1 cellular context compared by ENCODE assay signal in genomic region chr11:6603287-6604080, GRCh38.
TF ChIP-seq lines count a peak whose summit lies in the region.

TSS of gene ILK (plus strand) at chr11:6603774. CDS start at chr11:6604272, 498 bp downstream.
TSS of gene RRP8 (minus strand) at chr11:6603616. CDS start at chr11:6603502, 114 bp downstream.

TF ChIP-seq in HepG2, 621 proteins besides CTCF, POLR2A, EP300 and RAD21 (continued from another document and continues in another):
- peak; percentile 62; the same call in 1 of the 2 replicates for TF ChIP-seq ZNF704 (CRISPR knock-in tag; IDR thresholded peaks at IDR 0.05; ENCODE audit: borderline replicate concordance)
- peak; percentile 89; the same call in 1 of the 2 replicates for TF ChIP-seq MTF2 (CRISPR knock-in tag; IDR thresholded peaks at IDR 0.05; ENCODE audit: borderline replicate concordance)
- no peak; the same call in 1 of the 2 replicates for TF ChIP-seq TSC22D2 (CRISPR knock-in tag; IDR thresholded peaks at IDR 0.05; ENCODE audit: borderline replicate concordance)
- TF ChIP-seq ZBTB33 (CRISPR knock-in tag; IDR thresholded peaks at IDR 0.05) = no peak; the same call in 1 of the 2 replicates
- peak; percentile 81; the same call in 1 of the 2 replicates for TF ChIP-seq FOXK1 (CRISPR knock-in tag; IDR thresholded peaks at IDR 0.05; ENCODE audit: borderline replicate concordance, low read depth)
- TF ChIP-seq ASH2L (IDR thresholded peaks at IDR 0.05; ENCODE audit: insufficient read length, low read depth, low read length) = peak; percentile 86
- peak; percentile 30; the same call in 1 of the 2 replicates for TF ChIP-seq TRIM24 (CRISPR knock-in tag; IDR thresholded peaks at IDR 0.05)
- no peak for TF ChIP-seq RNF219 (CRISPR knock-in tag; IDR thresholded peaks at IDR 0.05)
- TF ChIP-seq ETS1 (CRISPR knock-in tag; IDR thresholded peaks at IDR 0.05) = no peak
- TF ChIP-seq NFYC (CRISPR knock-in tag; IDR thresholded peaks at IDR 0.05) = no peak; the same call in 1 of the 2 replicates
- TF ChIP-seq TEF (CRISPR knock-in tag; IDR thresholded peaks at IDR 0.05) = no peak
- TF ChIP-seq SAP130 (CRISPR knock-in tag; IDR thresholded peaks at IDR 0.05; ENCODE audit: low read depth) = peak; percentile 99
- TF ChIP-seq GTF2F1 (IDR thresholded peaks at IDR 0.05; ENCODE audit: low read length) = no peak
- TF ChIP-seq DNMT3B (CRISPR knock-in tag; conservative IDR thresholded peaks at IDR 0.05) = 0 out of 2 replicates have a peak, but pooled peaks have one; percentile 41
- peak; percentile 66; the same call in 1 of the 2 replicates for TF ChIP-seq AKAP8 (CRISPR knock-in tag; IDR thresholded peaks at IDR 0.05)
- TF ChIP-seq SUZ12 (IDR thresholded peaks at IDR 0.05; ENCODE audit: low read depth, low read length) = no peak
- TF ChIP-seq ZNF772 (CRISPR knock-in tag; IDR thresholded peaks at IDR 0.05) = peak; percentile 94
- peak; percentile 19; the same call in 1 of the 2 replicates for TF ChIP-seq CEBPG (CRISPR knock-in tag; IDR thresholded peaks at IDR 0.05)
- TF ChIP-seq IRF2 (CRISPR knock-in tag; IDR thresholded peaks at IDR 0.05) = peak; percentile 76; the same call in 1 of the 2 replicates
- peak; percentile 50; the same call in 1 of the 2 replicates for TF ChIP-seq HCFC1 (IDR thresholded peaks at IDR 0.05; ENCODE audit: low read depth, low read length)
- no peak for TF ChIP-seq WIZ (CRISPR knock-in tag; IDR thresholded peaks at IDR 0.05)
- TF ChIP-seq TEAD3 (CRISPR knock-in tag; optimal IDR thresholded peaks at IDR 0.05; ENCODE audit: borderline replicate concordance) = peak; percentile 63
- TF ChIP-seq FOSL2 (CRISPR knock-in tag; IDR thresholded peaks at IDR 0.05) = peak; percentile 53; the same call in 1 of the 2 replicates
- TF ChIP-seq THAP7 (CRISPR knock-in tag; IDR thresholded peaks at IDR 0.05) = no peak
- TF ChIP-seq RARG (CRISPR knock-in tag; IDR thresholded peaks at IDR 0.05; ENCODE audit: low read depth) = no peak
- TF ChIP-seq ZNF331 (CRISPR knock-in tag; IDR thresholded peaks at IDR 0.05) = peak; percentile 81; the same call in 1 of the 2 replicates
- peak; percentile 93 for TF ChIP-seq FOXC1 (CRISPR knock-in tag; IDR thresholded peaks at IDR 0.05; ENCODE audit: borderline replicate concordance)
- peak; percentile 86; the same call in 1 of the 2 replicates for TF ChIP-seq ZBTB25 (CRISPR knock-in tag; IDR thresholded peaks at IDR 0.05)
- TF ChIP-seq GPN1 (CRISPR knock-in tag; IDR thresholded peaks at IDR 0.05; ENCODE audit: borderline replicate concordance) = no peak
- peak; percentile 81 for TF ChIP-seq SKIL (CRISPR knock-in tag; IDR thresholded peaks at IDR 0.05; ENCODE audit: borderline replicate concordance)
- no peak for TF ChIP-seq ZNF251 (CRISPR knock-in tag; IDR thresholded peaks at IDR 0.05)
- peak; percentile 89 for TF ChIP-seq GMEB1 (CRISPR knock-in tag; IDR thresholded peaks at IDR 0.05; ENCODE audit: borderline replicate concordance)
- TF ChIP-seq ZFYVE20 (CRISPR knock-in tag; IDR thresholded peaks at IDR 0.05; ENCODE audit: borderline replicate concordance, low read depth) = 0 out of 2 replicates have a peak, but pooled peaks have one; percentile 16
- TF ChIP-seq ZNF746 (CRISPR knock-in tag; IDR thresholded peaks at IDR 0.05) = peak; percentile 74; the same call in 1 of the 2 replicates
- TF ChIP-seq GLI4 (CRISPR knock-in tag; IDR thresholded peaks at IDR 0.05; ENCODE audit: borderline replicate concordance) = peak; percentile 57; the same call in 1 of the 2 replicates
- no peak for TF ChIP-seq ZEB1 (IDR thresholded peaks at IDR 0.05; ENCODE audit: insufficient replicate concordance, low read depth)
- no peak for TF ChIP-seq ZNF234 (CRISPR knock-in tag; conservative IDR thresholded peaks at IDR 0.05)
- no peak for TF ChIP-seq ZBTB49 (CRISPR knock-in tag; IDR thresholded peaks at IDR 0.05; ENCODE audit: borderline replicate concordance)
- no peak for TF ChIP-seq FOXM1 (CRISPR knock-in tag; IDR thresholded peaks at IDR 0.05)
- TF ChIP-seq RNF2 (conservative IDR thresholded peaks at IDR 0.05; ENCODE audit: low read depth) = peak; percentile 78
- TF ChIP-seq MXD3 (CRISPR knock-in tag; IDR thresholded peaks at IDR 0.05) = peak; percentile 88
- TF ChIP-seq TIGD3 (CRISPR knock-in tag; IDR thresholded peaks at IDR 0.05; ENCODE audit: borderline replicate concordance) = no peak
